8 cellular contexts compared by ENCODE assay signal in the genomic region with DNA sequence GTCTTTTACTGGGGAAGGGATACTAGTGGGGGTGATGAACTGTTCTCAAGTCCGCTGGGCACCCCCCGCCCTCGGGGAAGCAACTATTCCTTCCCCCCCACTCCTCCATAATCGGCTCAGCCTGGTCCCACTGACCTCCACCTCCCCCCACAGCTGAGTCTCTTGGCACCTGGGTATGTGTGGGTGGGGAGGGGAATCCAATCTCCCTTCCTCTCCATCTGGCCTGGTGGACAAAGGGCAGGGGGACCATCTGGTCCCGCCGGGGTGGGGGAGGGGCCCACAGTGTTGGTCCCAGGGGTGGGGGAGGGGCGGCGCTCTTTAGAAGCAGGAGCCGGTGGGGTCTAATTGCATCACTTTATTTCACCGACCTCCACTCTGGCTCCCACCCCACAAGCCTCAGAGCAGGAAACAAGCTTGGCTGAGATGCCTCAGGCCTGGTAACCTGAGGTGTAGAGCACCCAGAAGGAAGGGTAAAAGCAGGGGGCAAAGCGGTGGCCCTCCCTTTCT. TPM values are rescaled to one million over a fixed set of nuclear protein-coding genes. Genes with fewer than 3 reads are reported as not detected.
A peak's percentile ranks its signal among the peaks of the same experiment; 100 is the strongest.
DNase-seq lines count a peak whose midpoint lies in the region; ATAC-seq and TF ChIP-seq lines count a peak whose summit lies in the region.

No MANE protein-coding gene starts in this region.

- H3K4me3 ChIP-seq in Loucy (ENCODE audit: low read length, poor library complexity, severe bottlenecking) (peak overlapping the region; percentile 87), cardiac fibroblast (replicated peaks in 1 of 2; ENCODE audit: low read depth in 2 of 2, low read length in 2 of 2) (peak overlapping the region; percentile 60 to 67), aorta (ENCODE audit: low read length in 2 of 2) (peak overlapping the region; percentile 59 to 88)

- no peak for ATAC-seq in aorta (ENCODE audit: low FRiP score)
- no peak for ATAC-seq in omental fat pad (ENCODE audit: low FRiP score)
- ATAC-seq in HG02938 (IDR thresholded peaks at IDR 0.05; ENCODE audit: unreplicated experiment), result no peak

- H3K79me2 ChIP-seq in Loucy (ENCODE audit: insufficient read depth, low read length), result peaks cover 6% of the 10 kb centered on the region

- no peaks in the 10 kb centered on the region for H3K27me3 ChIP-seq in Loucy (ENCODE audit: insufficient read depth, low read length, poor library complexity, severe bottlenecking)
- no peaks in the 10 kb centered on the region for H3K27me3 ChIP-seq in aorta (ENCODE audit: control insufficient read depth in 1 of 2, insufficient read depth in 2 of 2, low read length in 1 of 2)

- no peaks in the 10 kb centered on the region for H3K36me3 ChIP-seq in Loucy (ENCODE audit: insufficient read depth, low read length)
- H3K36me3 ChIP-seq in aorta (ENCODE audit: control insufficient read depth in 1 of 2, insufficient read depth in 2 of 2, low read length in 1 of 2), result no peaks in the 10 kb centered on the region

- peak overlapping the region in 1 of 2 donors; percentile 83 for H3K27ac ChIP-seq in aorta (ENCODE audit: low read depth in 1 of 2, low read length in 2 of 2)

- H3K9ac ChIP-seq in Loucy (ENCODE audit: low read depth, low read length, poor library complexity, severe bottlenecking), result peak overlapping the region; percentile 90

- H3K4me2 ChIP-seq in Loucy (ENCODE audit: low read depth, low read length, poor library complexity, severe bottlenecking), result peak overlapping the region; percentile 93

- WGBS in aorta, 2 donors, result 8 to 11% methylated on average over 10 to 11 of the region's 11 CpGs

- peak; percentile 75 for DNase-seq in COLO668 (lab: John Stamatoyannopoulos, UW; ENCODE audit: unreplicated experiment)
- peak in 1 of 2 donors; percentile 38 for DNase-seq in cardiac fibroblast (ENCODE audit: low read depth in 2 of 2)
- DNase-seq in medulla oblongata (ENCODE audit: extremely low spot score), result peak; percentile 21
- DNase-seq in aorta, result no peak
- DNase-seq in omental fat pad (ENCODE audit: low spot score), result no peak
- DNase-seq in HT-29 (ENCODE audit: low spot score), result no peak

- no peaks in the 10 kb centered on the region for H3K9me3 ChIP-seq in Loucy (ENCODE audit: insufficient read depth, low read depth, low read length)
- H3K9me3 ChIP-seq in aorta (ENCODE audit: control insufficient read depth, low read length), result no peaks in the 10 kb centered on the region

- no peaks in the 10 kb centered on the region for H4K20me1 ChIP-seq in Loucy (ENCODE audit: insufficient read depth, low read length, poor library complexity, severe bottlenecking)

- peaks cover 27% of the 10 kb centered on the region for H3K4me1 ChIP-seq in Loucy (ENCODE audit: insufficient read depth, low read length, poor library complexity, severe bottlenecking)
- H3K4me1 ChIP-seq in aorta (ENCODE audit: control insufficient read depth in 1 of 2, insufficient read depth in 2 of 2, low read length in 2 of 2), result peaks cover 0 to 2% of the 10 kb centered on the region in 2 donors

- no peak for TF ChIP-seq CTCF in Loucy (conservative IDR thresholded peaks at IDR 0.05; ENCODE audit: low read length)
- TF ChIP-seq CTCF in cardiac fibroblast (IDR thresholded peaks at IDR 0.05; ENCODE audit: low read depth, low read length), result no peak
- no peak for TF ChIP-seq CTCF in omental fat pad (IDR thresholded peaks at IDR 0.05)

- intact Hi-C loops in aorta (cut with DNase I), result no loop called here

- H3K9me2 ChIP-seq in Loucy (replicated peaks; ENCODE audit: low read depth, low read length), result no peaks in the 10 kb centered on the region

- H3F3A ChIP-seq in Loucy (ENCODE audit: low read depth), result peaks cover 5% of the 10 kb centered on the region; the same call in 1 of the 2 replicates

- peak overlapping the region; percentile 75; the same call in 1 of the 2 replicates for H2AFZ ChIP-seq in Loucy (ENCODE audit: low read length)

RNA-seq across cellular contexts. Expression of a gene that starts 1.0 kb away (rescaled TPM):
- 10 to 100 TPM; 58.1 to 63.7 TPM for total RNA-seq in aorta
- 100 to 1,000 TPM in 1 of 2 donors, 10 to 100 TPM in 1; 29.4 to 124 TPM for polyA plus RNA-seq in aorta
- total RNA-seq in omental fat pad, result 10 to 100 TPM; 21.4 to 84.0 (median 23.4) TPM
- total RNA-seq in HT-29 (2014; rRNA removed; shearing (Covaris generic)), result 17.8 and 19.3 TPM in 2 replicates

RNA-seq across cellular contexts. Expression of a gene that starts 5.6 kb away (rescaled TPM):
- total RNA-seq in aorta (10 to 100 TPM; 18.2 to 40.0 TPM), omental fat pad (10 to 100 TPM; 57.3 to 87.1 (median 80.9) TPM)
- 10 to 100 TPM; 44.2 to 45.3 TPM for polyA plus RNA-seq in aorta
- 33.5 and 41.3 TPM in 2 replicates for total RNA-seq in HT-29 (2014; rRNA removed; shearing (Covaris generic))

RNA-seq across cellular contexts. Expression of a gene that starts 6.6 kb away (rescaled TPM):
- 10 to 100 TPM in 1 of 2 donors, 1 to 10 TPM in 1; 4.7 to 16.0 TPM for total RNA-seq in aorta
- polyA plus RNA-seq in aorta, result 10 to 100 TPM in 1 of 2 donors, 1 to 10 TPM in 1; 9.5 to 23.0 TPM
- total RNA-seq in omental fat pad, result 10 to 100 TPM; 19.0 to 53.4 (median 24.5) TPM
- 11.7 and 16.0 TPM in 2 replicates for total RNA-seq in HT-29 (2014; rRNA removed; shearing (Covaris generic))

RNA-seq across cellular contexts. Expression of a gene that starts 13.0 kb away (rescaled TPM):
- total RNA-seq in aorta, result not detected
- under 1 TPM in 1 of 2 donors, not detected in 1; 0.15 TPM for polyA plus RNA-seq in aorta
- total RNA-seq in omental fat pad, result under 1 TPM in 3 of 4 donors, not detected in 1; 0.19 to 0.37 (median 0.24) TPM
- total RNA-seq in HT-29 (2014; rRNA removed; shearing (Covaris generic)), result not detected in 2 replicates

RNA-seq across cellular contexts. Expression of a gene that starts 15.1 kb away (rescaled TPM):
- total RNA-seq in aorta (10 to 100 TPM in 1 of 2 donors, 1 to 10 TPM in 1; 7.2 to 16.5 TPM), omental fat pad (10 to 100 TPM; 34.0 to 57.7 (median 52.1) TPM)
- polyA plus RNA-seq in aorta, result 100 to 1,000 TPM in 1 of 2 donors, 10 to 100 TPM in 1; 12.2 to 102 TPM
- 143 and 164 TPM in 2 replicates for total RNA-seq in HT-29 (2014; rRNA removed; shearing (Covaris generic))

Comparison
In these comparisons a context has a peak if more than half of its experiments do, and no peak if none do; other contexts are left out.
1. DNase-seq: peak in COLO668 (single experiment) and medulla oblongata (single experiment); none in aorta (0 of 2), omental fat pad (single experiment) and HT-29 (single experiment).
2. Peak in every context shown above with its lines, with median percentiles within 50 percentile points of each other: H3K4me3 ChIP-seq.